8 cellular contexts compared by ENCODE assay signal in the genomic region with DNA sequence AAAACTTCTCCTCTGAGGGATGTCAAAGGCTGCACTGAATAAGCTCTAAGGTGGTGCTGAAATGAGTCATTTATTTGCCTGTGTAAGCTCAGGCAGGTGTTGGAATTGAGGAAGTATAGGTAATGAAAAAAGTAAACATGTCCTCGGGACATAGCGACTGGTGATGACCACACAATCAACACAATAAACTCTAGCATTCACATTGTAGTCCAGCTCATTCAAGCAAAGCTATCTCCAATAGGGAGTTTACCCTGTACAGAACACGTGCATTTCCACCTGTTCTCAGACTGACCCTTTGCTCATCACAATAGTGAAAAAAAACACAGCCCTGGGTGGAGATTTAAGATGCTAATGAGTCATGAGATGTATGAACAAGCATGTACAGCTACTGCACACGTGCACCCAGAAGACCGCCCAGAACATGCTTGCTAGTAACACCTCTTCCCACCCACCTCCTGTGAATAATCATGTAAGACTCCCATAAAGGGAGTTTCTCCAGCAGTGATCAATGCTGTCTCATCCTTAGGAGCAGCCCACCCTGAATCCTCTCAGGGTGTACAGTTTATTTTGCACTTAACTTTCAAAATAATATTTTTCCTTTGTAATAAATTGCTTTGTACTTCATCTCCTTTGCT. TPM values are rescaled to one million over a fixed set of nuclear protein-coding genes. Genes with fewer than 3 reads are reported as not detected.
DNase-seq lines count a peak whose midpoint lies in the region; ATAC-seq and TF ChIP-seq lines count a peak whose summit lies in the region.

No MANE protein-coding gene starts in this region.

- intact Hi-C loops in A673 (cut with micrococcal nuclease; ENCODE audit: unreplicated experiment), result no loop called here
- intact Hi-C loops in psoas muscle (cut with DNase I), result no loop called here

- BruUV-seq in A673 (replicated peaks; lab: Mats Ljungman, UMichigan), result no TSS peak

- H3K36me3 ChIP-seq in A673 (ENCODE audit: insufficient read depth, low read length, poor library complexity, severe bottlenecking) (peaks cover 3% of the 10 kb centered on the region), psoas muscle (ENCODE audit: insufficient read depth in 1 of 2, low read depth in 1 of 2) (no peaks in the 10 kb centered on the region)

- POLR2A ChIA-PET in A673 (lab: Charles Lee; ENCODE audit: low non-redundant PET), result interaction anchor here (0.6 kb wide), 1 partner anchor 66 kb away, joined by 3 read pairs; no protein-coding TSS in a partner anchor

- DNase-seq in A673 (ENCODE audit: low spot score) (peak; percentile 69), NCI-H526 (lab: John Stamatoyannopoulos, UW) (peak; percentile 89 to 96), psoas muscle (no peak), foreskin melanocyte (no peak)
- DNase-seq in activated CD8-positive, alpha-beta memory T cell treated with anti-CD3 and anti-CD28 coated beads for 4 hours (ENCODE audit: low read depth in 2 of 2), result peak; percentile 29 to 64

- TF ChIP-seq CTCF in A673 (conservative IDR thresholded peaks at IDR 0.05; ENCODE audit: low read depth, low read length) (no peak), psoas muscle (IDR thresholded peaks at IDR 0.05) (no peak)

- no peaks in the 10 kb centered on the region for H3K27me3 ChIP-seq in A673 (replicated peaks; ENCODE audit: insufficient read depth, low read depth, low read length, poor library complexity)
- H3K27me3 ChIP-seq in psoas muscle (ENCODE audit: insufficient read depth in 3 of 3, low read length in 2 of 3), result no peaks in the 10 kb centered on the region

- H3K4me1 ChIP-seq in A673 (ENCODE audit: insufficient read depth, low read length, poor library complexity, severe bottlenecking) (peaks cover 4% of the 10 kb centered on the region), psoas muscle (peaks cover 13% of the 10 kb centered on the region)

- H3K9me3 ChIP-seq in A673 (ENCODE audit: low read depth, low read length, poor library complexity, severe bottlenecking) (no peaks in the 10 kb centered on the region), psoas muscle (peaks cover 9% of the 10 kb centered on the region)

- peak overlapping the region; percentile 36 for H3K4me3 ChIP-seq in A673 (ENCODE audit: low read depth, low read length, poor library complexity, severe bottlenecking)
- peak overlapping the region; percentile 66 for H3K4me3 ChIP-seq in psoas muscle

- ATAC-seq in GM19023 (IDR thresholded peaks at IDR 0.05; ENCODE audit: unreplicated experiment) (peak; percentile 58), HG03159 (IDR thresholded peaks at IDR 0.05; ENCODE audit: unreplicated experiment) (peak; percentile 65), esophagus mucosa (peak; percentile 90), psoas muscle (peak; percentile 54 to 79 (median 70))

- CTCF ChIA-PET in A673 (lab: Charles Lee), result no interaction called here

- WGBS in psoas muscle, 3 donors, result 34 to 50% (median 36%) methylated on average over 5 of the region's 5 CpGs

- H3K27ac ChIP-seq in A673 (ENCODE audit: low read depth, low read length, poor library complexity, severe bottlenecking), result peak overlapping the region; percentile 72
- H3K27ac ChIP-seq in psoas muscle, result peak overlapping the region; percentile 73

RNA-seq across cellular contexts. Expression of a gene that starts 33.0 kb away (rescaled TPM):
- total RNA-seq in A673 (2021) (not detected in 2 replicates), esophagus mucosa (0.40 TPM), psoas muscle (under 1 TPM in 3 of 4 donors, not detected in 1; 0.22 to 0.34 (median 0.23) TPM)
- polyA plus RNA-seq in psoas muscle, result under 1 TPM; 0.27 to 0.89 (median 0.52) TPM

RNA-seq across cellular contexts. Expression of a gene that starts 45.1 kb away (rescaled TPM):
- total RNA-seq in A673 (2021), result 31.8 and 39.1 TPM in 2 replicates
- 14.8 TPM for total RNA-seq in esophagus mucosa
- 1 to 10 TPM; 1.8 to 2.3 (median 2.0) TPM for total RNA-seq in psoas muscle
- polyA plus RNA-seq in psoas muscle, result 1 to 10 TPM; 1.4 to 4.8 (median 1.8) TPM

RNA-seq across cellular contexts. Expression of a gene that starts 45.9 kb away (rescaled TPM):
- 51.7 and 58.0 TPM in 2 replicates for total RNA-seq in A673 (2021)
- total RNA-seq in esophagus mucosa, result 11.1 TPM
- 10 to 100 TPM; 10.3 to 15.2 (median 12.9) TPM for total RNA-seq in psoas muscle
- 1 to 10 TPM; 7.4 to 9.7 (median 8.3) TPM for polyA plus RNA-seq in psoas muscle

Comparison
In these comparisons a context has a peak if more than half of its experiments do, and no peak if none do; other contexts are left out.
1. DNase-seq: peak in A673 (single experiment), NCI-H526 (2 of 2) and activated CD8-positive, alpha-beta memory T cell treated with anti-CD3 and anti-CD28 coated beads for 4 hours (2 of 2); none in psoas muscle (0 of 2) and foreskin melanocyte (single experiment).
2. Peak in every context shown above with its lines, with median percentiles within 50 percentile points of each other: ATAC-seq.